8 cellular contexts compared by ENCODE assay signal in the genomic region with DNA sequence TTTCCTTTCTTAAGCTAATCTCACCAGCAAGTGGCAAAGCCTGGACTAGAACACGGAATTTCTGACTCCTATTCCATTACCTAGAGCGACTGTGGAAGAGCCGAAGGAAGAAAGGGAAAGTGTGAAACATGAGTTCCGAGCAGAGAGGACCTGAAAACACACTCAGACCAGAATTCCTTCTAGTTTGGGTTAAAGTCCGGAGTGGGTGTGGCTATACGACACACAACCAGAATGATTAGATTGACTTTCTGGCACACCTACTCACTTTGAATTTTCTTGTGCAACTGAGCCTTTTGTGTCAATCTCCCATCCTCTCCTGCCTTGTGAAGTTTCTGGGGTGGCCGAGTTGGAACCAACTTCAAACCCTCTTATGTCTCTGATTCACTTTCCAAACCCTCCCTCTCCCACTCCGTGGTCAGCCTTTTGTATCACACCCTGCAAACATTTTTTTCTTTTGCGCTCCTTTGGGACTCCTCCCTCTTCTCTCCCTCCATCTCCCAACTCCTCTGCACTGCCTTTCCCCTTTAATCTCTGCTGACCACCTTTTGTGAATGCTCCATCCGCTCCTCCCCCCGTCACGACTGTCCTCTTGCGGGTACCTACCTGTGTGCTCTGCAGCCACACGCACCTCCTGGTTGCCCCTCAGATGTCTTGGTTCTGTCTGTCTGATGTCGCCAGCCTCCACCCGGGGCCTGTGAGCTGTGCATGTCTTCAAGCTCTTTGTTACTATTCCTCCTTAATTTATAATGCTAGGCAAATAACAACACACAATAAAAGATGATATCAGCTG.
DNase-seq lines count a peak whose midpoint lies in the region; ATAC-seq and TF ChIP-seq lines count a peak whose summit lies in the region.

No MANE protein-coding gene starts in this region.

- DNase-seq in H4 (ENCODE audit: low spot score) (peak; percentile 63), astrocyte of the cerebellum (ENCODE audit: low read depth) (peak; percentile 75), iris pigment epithelial cell (ENCODE audit: low read depth) (peak; percentile 90)
- no peak for DNase-seq in stimulated activated naive B cell treated with anti-CD40 and anti-IgM and Interleukin-4, amounts not matched to agents 10 μg/mL and 1 μg/mL and 100 μg/mL, for 72 hours
- no peak for DNase-seq in activated CD4-positive, alpha-beta T cell treated with anti-CD3 and anti-CD28 coated beads for 48 hours
- DNase-seq in stimulated activated effector memory CD8-positive, alpha-beta T cell treated with anti-CD3 and anti-CD28 coated beads, Interleukin-12 subunit alpha, Interleukin-12 subunit beta, amount 100 ng/mL, for 72 hours (ENCODE audit: low spot score in 2 of 2), result no peak

- peak; percentile 12 to 16 for ATAC-seq in stimulated activated naive B cell treated with anti-CD40 and anti-IgM and Interleukin-4, amounts not matched to agents 10 μg/mL and 1 μg/mL and 100 μg/mL, for 72 hours (replicated peaks)
- no peak for ATAC-seq in stimulated activated effector memory CD8-positive, alpha-beta T cell treated with anti-CD3 and anti-CD28 coated beads, Interleukin-12 subunit alpha, Interleukin-12 subunit beta, amount 100 ng/mL, for 72 hours
- ATAC-seq in GM18870 (IDR thresholded peaks at IDR 0.05; ENCODE audit: unreplicated experiment) (no peak), HG03520 (IDR thresholded peaks at IDR 0.05; ENCODE audit: unreplicated experiment) (no peak)

- no peak for TF ChIP-seq CTCF in astrocyte of the cerebellum (IDR thresholded peaks at IDR 0.05; ENCODE audit: low read depth, low read length, missing control alignments)

- peaks cover 41 to 51% of the 10 kb centered on the region in 2 donors for H3K27me3 Mint-ChIP-seq in stimulated activated naive B cell treated with anti-CD40 and anti-IgM and Interleukin-4, amounts not matched to agents 10 μg/mL and 1 μg/mL and 100 μg/mL, for 72 hours

- H3K4me3 Mint-ChIP-seq in stimulated activated naive B cell treated with anti-CD40 and anti-IgM and Interleukin-4, amounts not matched to agents 10 μg/mL and 1 μg/mL and 100 μg/mL, for 72 hours, result no peak overlapping the region
- no peak overlapping the region for H3K4me3 Mint-ChIP-seq in stimulated activated effector memory CD8-positive, alpha-beta T cell treated with anti-CD3 and anti-CD28 coated beads, Interleukin-12 subunit alpha, Interleukin-12 subunit beta, amount 100 ng/mL, for 72 hours

- no peaks in the 10 kb centered on the region for H3K9me3 Mint-ChIP-seq in stimulated activated naive B cell treated with anti-CD40 and anti-IgM and Interleukin-4, amounts not matched to agents 10 μg/mL and 1 μg/mL and 100 μg/mL, for 72 hours
- H3K9me3 Mint-ChIP-seq in stimulated activated effector memory CD8-positive, alpha-beta T cell treated with anti-CD3 and anti-CD28 coated beads, Interleukin-12 subunit alpha, Interleukin-12 subunit beta, amount 100 ng/mL, for 72 hours, result no peaks in the 10 kb centered on the region

- H3K27ac Mint-ChIP-seq in stimulated activated naive B cell treated with anti-CD40 and anti-IgM and Interleukin-4, amounts not matched to agents 10 μg/mL and 1 μg/mL and 100 μg/mL, for 72 hours, result no peak overlapping the region
- H3K27ac Mint-ChIP-seq in stimulated activated effector memory CD8-positive, alpha-beta T cell treated with anti-CD3 and anti-CD28 coated beads, Interleukin-12 subunit alpha, Interleukin-12 subunit beta, amount 100 ng/mL, for 72 hours, result no peak overlapping the region

- H3K4me1 Mint-ChIP-seq in stimulated activated naive B cell treated with anti-CD40 and anti-IgM and Interleukin-4, amounts not matched to agents 10 μg/mL and 1 μg/mL and 100 μg/mL, for 72 hours, result no peaks in the 10 kb centered on the region
- H3K4me1 Mint-ChIP-seq in stimulated activated effector memory CD8-positive, alpha-beta T cell treated with anti-CD3 and anti-CD28 coated beads, Interleukin-12 subunit alpha, Interleukin-12 subunit beta, amount 100 ng/mL, for 72 hours, result peaks cover 7% of the 10 kb centered on the region

- H3K36me3 Mint-ChIP-seq in stimulated activated naive B cell treated with anti-CD40 and anti-IgM and Interleukin-4, amounts not matched to agents 10 μg/mL and 1 μg/mL and 100 μg/mL, for 72 hours, result no peaks in the 10 kb centered on the region
- no peaks in the 10 kb centered on the region for H3K36me3 Mint-ChIP-seq in stimulated activated effector memory CD8-positive, alpha-beta T cell treated with anti-CD3 and anti-CD28 coated beads, Interleukin-12 subunit alpha, Interleukin-12 subunit beta, amount 100 ng/mL, for 72 hours

- H3K4me3 ChIP-seq in astrocyte of the cerebellum (ENCODE audit: low read depth, low read length), result peak overlapping the region; percentile 46

- in situ Hi-C loops in astrocyte of the cerebellum (cut with HindIII; ENCODE audit: low sequenced_read_pairs), result no loop called here

Comparison
In these comparisons a context has a peak if more than half of its experiments do, and no peak if none do; other contexts are left out.
1. DNase-seq: peak in H4 (single experiment), astrocyte of the cerebellum (single experiment) and iris pigment epithelial cell (single experiment); none in stimulated activated naive B cell treated with anti-CD40 and anti-IgM and Interleukin-4, amounts not matched to agents 10 μg/mL and 1 μg/mL and 100 μg/mL, for 72 hours (single experiment), activated CD4-positive, alpha-beta T cell treated with anti-CD3 and anti-CD28 coated beads for 48 hours (single experiment) and stimulated activated effector memory CD8-positive, alpha-beta T cell treated with anti-CD3 and anti-CD28 coated beads, Interleukin-12 subunit alpha, Interleukin-12 subunit beta, amount 100 ng/mL, for 72 hours (0 of 2).
2. ATAC-seq: peak in stimulated activated naive B cell treated with anti-CD40 and anti-IgM and Interleukin-4, amounts not matched to agents 10 μg/mL and 1 μg/mL and 100 μg/mL, for 72 hours (2 of 2); none in stimulated activated effector memory CD8-positive, alpha-beta T cell treated with anti-CD3 and anti-CD28 coated beads, Interleukin-12 subunit alpha, Interleukin-12 subunit beta, amount 100 ng/mL, for 72 hours (single experiment), GM18870 (single experiment) and HG03520 (single experiment).